ENCODE assay signal across 3 cellular contexts in the genomic region with DNA sequence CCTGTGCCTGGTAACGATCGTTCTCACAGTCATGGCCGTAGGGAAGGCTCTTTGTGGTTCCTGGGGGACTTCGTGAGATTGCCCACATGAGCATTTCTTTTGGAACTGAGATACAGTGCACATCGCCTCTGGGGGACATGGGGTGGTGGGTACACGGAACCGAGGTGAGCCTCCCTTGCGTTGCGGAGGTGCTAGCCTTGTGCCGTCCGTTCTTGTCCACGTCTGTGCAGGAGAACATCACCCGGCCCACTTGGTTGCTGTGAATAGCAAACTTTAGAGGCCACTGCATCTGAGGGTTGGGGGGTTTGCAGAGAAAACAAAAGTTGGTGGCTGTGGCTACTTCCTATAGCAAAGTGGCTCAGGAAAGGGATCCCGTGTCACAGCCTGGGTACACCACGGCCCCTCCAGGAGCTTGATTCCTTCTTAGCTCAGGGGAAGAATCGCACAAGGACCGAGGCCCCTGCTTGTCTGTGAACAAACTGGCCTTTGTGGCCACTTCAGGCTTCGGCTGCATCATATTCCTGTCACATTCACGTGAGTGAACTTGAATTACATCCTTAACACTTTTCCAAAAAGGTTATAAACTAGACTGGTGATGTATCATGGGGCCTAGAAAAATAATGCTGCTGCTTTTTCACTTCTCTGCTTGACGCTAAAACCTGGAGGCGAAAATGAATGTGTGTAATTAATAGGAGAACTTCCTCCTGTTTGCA.
TF ChIP-seq lines count a peak whose summit lies in the region.

No MANE protein-coding gene starts in this region.

TF ChIP-seq in SK-N-SH, 30 proteins besides CTCF, POLR2A, EP300 and RAD21 (continues in another document):
- TF ChIP-seq, protein P1, sequence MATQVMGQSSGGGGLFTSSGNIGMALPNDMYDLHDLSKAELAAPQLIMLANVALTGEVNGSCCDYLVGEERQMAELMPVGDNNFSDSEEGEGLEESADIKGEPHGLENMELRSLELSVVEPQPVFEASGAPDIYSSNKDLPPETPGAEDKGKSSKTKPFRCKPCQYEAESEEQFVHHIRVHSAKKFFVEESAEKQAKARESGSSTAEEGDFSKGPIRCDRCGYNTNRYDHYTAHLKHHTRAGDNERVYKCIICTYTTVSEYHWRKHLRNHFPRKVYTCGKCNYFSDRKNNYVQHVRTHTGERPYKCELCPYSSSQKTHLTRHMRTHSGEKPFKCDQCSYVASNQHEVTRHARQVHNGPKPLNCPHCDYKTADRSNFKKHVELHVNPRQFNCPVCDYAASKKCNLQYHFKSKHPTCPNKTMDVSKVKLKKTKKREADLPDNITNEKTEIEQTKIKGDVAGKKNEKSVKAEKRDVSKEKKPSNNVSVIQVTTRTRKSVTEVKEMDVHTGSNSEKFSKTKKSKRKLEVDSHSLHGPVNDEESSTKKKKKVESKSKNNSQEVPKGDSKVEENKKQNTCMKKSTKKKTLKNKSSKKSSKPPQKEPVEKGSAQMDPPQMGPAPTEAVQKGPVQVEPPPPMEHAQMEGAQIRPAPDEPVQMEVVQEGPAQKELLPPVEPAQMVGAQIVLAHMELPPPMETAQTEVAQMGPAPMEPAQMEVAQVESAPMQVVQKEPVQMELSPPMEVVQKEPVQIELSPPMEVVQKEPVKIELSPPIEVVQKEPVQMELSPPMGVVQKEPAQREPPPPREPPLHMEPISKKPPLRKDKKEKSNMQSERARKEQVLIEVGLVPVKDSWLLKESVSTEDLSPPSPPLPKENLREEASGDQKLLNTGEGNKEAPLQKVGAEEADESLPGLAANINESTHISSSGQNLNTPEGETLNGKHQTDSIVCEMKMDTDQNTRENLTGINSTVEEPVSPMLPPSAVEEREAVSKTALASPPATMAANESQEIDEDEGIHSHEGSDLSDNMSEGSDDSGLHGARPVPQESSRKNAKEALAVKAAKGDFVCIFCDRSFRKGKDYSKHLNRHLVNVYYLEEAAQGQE (IDR thresholded peaks at IDR 0.05; ENCODE audit: low read depth, low read length): no peak
- TF ChIP-seq FOSL2 (IDR thresholded peaks at IDR 0.05; ENCODE audit: borderline replicate concordance, low read depth) (no peak), MXI1 (IDR thresholded peaks at IDR 0.05; ENCODE audit: low read depth, low read length) (no peak), GATA2 (CRISPR knock-in tag; IDR thresholded peaks at IDR 0.05) (no peak), POLR2AphosphoS5 (IDR thresholded peaks at IDR 0.05; ENCODE audit: low read depth, low read length) (no peak), ELF1 (IDR thresholded peaks at IDR 0.05) (no peak), FOXJ3 (CRISPR knock-in tag; IDR thresholded peaks at IDR 0.05) (no peak), TCF12 (IDR thresholded peaks at IDR 0.05) (no peak), RCOR1 (IDR thresholded peaks at IDR 0.05; ENCODE audit: low read length) (no peak), NRF1 (IDR thresholded peaks at IDR 0.05; ENCODE audit: low read depth, low read length) (no peak), RFX5 (IDR thresholded peaks at IDR 0.05; ENCODE audit: low read length) (no peak), TEAD4 (IDR thresholded peaks at IDR 0.05; ENCODE audit: borderline replicate concordance, insufficient read depth) (no peak)
- TF ChIP-seq, protein P2, sequence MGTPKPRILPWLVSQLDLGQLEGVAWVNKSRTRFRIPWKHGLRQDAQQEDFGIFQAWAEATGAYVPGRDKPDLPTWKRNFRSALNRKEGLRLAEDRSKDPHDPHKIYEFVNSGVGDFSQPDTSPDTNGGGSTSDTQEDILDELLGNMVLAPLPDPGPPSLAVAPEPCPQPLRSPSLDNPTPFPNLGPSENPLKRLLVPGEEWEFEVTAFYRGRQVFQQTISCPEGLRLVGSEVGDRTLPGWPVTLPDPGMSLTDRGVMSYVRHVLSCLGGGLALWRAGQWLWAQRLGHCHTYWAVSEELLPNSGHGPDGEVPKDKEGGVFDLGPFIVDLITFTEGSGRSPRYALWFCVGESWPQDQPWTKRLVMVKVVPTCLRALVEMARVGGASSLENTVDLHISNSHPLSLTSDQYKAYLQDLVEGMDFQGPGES (IDR thresholded peaks at IDR 0.05; ENCODE audit: low read depth, low read length): no peak
- TF ChIP-seq, protein P3, sequence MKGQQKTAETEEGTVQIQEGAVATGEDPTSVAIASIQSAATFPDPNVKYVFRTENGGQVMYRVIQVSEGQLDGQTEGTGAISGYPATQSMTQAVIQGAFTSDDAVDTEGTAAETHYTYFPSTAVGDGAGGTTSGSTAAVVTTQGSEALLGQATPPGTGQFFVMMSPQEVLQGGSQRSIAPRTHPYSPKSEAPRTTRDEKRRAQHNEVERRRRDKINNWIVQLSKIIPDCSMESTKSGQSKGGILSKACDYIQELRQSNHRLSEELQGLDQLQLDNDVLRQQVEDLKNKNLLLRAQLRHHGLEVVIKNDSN (IDR thresholded peaks at IDR 0.05; ENCODE audit: borderline replicate concordance, low read depth): no peak

TF ChIP-seq in SK-N-SH treated with all-trans-retinoic acid at 6 μM for 48 hours, 23 proteins besides CTCF, POLR2A, EP300 and RAD21 (continued from another document):
- TF ChIP-seq, protein P4, sequence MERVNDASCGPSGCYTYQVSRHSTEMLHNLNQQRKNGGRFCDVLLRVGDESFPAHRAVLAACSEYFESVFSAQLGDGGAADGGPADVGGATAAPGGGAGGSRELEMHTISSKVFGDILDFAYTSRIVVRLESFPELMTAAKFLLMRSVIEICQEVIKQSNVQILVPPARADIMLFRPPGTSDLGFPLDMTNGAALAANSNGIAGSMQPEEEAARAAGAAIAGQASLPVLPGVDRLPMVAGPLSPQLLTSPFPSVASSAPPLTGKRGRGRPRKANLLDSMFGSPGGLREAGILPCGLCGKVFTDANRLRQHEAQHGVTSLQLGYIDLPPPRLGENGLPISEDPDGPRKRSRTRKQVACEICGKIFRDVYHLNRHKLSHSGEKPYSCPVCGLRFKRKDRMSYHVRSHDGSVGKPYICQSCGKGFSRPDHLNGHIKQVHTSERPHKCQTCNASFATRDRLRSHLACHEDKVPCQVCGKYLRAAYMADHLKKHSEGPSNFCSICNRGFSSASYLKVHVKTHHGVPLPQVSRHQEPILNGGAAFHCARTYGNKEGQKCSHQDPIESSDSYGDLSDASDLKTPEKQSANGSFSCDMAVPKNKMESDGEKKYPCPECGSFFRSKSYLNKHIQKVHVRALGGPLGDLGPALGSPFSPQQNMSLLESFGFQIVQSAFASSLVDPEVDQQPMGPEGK (CRISPR knock-in tag; IDR thresholded peaks at IDR 0.05; ENCODE audit: borderline replicate concordance): no peak
- TF ChIP-seq ZNF565 (CRISPR knock-in tag; conservative IDR thresholded peaks at IDR 0.05; ENCODE audit: low read depth): no peak
- no peak for TF ChIP-seq PPARA (CRISPR knock-in tag; IDR thresholded peaks at IDR 0.05; ENCODE audit: borderline replicate concordance)
- no peak for TF ChIP-seq BACH2 (CRISPR knock-in tag; IDR thresholded peaks at IDR 0.05; ENCODE audit: borderline replicate concordance)
- no peak for TF ChIP-seq TCF4 (CRISPR knock-in tag; IDR thresholded peaks at IDR 0.05; ENCODE audit: borderline replicate concordance)
- no peak for TF ChIP-seq GLIS3 (CRISPR knock-in tag; IDR thresholded peaks at IDR 0.05)
- no peak for TF ChIP-seq ZFP3 (CRISPR knock-in tag; IDR thresholded peaks at IDR 0.05)
- TF ChIP-seq CSDC2 (CRISPR knock-in tag; IDR thresholded peaks at IDR 0.05): no peak
- no peak for TF ChIP-seq ZFP30 (CRISPR knock-in tag; IDR thresholded peaks at IDR 0.05)
- no peak for TF ChIP-seq TOX (CRISPR knock-in tag; IDR thresholded peaks at IDR 0.05; ENCODE audit: borderline replicate concordance)
- no peak for TF ChIP-seq ZNF8 (CRISPR knock-in tag; IDR thresholded peaks at IDR 0.05)
- no peak for TF ChIP-seq SNAI2 (CRISPR knock-in tag; IDR thresholded peaks at IDR 0.05)
- no peak for TF ChIP-seq ZNF70 (CRISPR knock-in tag; IDR thresholded peaks at IDR 0.05)
- TF ChIP-seq, protein P5, sequence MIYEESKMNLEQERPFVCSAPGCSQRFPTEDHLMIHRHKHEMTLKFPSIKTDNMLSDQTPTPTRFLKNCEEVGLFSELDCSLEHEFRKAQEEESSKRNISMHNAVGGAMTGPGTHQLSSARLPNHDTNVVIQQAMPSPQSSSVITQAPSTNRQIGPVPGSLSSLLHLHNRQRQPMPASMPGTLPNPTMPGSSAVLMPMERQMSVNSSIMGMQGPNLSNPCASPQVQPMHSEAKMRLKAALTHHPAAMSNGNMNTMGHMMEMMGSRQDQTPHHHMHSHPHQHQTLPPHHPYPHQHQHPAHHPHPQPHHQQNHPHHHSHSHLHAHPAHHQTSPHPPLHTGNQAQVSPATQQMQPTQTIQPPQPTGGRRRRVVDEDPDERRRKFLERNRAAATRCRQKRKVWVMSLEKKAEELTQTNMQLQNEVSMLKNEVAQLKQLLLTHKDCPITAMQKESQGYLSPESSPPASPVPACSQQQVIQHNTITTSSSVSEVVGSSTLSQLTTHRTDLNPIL (CRISPR knock-in tag; IDR thresholded peaks at IDR 0.05; ENCODE audit: low read depth): no peak
- TF ChIP-seq, protein P6, sequence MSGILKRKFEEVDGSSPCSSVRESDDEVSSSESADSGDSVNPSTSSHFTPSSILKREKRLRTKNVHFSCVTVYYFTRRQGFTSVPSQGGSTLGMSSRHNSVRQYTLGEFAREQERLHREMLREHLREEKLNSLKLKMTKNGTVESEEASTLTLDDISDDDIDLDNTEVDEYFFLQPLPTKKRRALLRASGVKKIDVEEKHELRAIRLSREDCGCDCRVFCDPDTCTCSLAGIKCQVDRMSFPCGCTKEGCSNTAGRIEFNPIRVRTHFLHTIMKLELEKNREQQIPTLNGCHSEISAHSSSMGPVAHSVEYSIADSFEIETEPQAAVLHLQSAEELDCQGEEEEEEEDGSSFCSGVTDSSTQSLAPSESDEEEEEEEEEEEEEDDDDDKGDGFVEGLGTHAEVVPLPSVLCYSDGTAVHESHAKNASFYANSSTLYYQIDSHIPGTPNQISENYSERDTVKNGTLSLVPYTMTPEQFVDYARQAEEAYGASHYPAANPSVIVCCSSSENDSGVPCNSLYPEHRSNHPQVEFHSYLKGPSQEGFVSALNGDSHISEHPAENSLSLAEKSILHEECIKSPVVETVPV (CRISPR knock-in tag; IDR thresholded peaks at IDR 0.05): no peak
- no peak for TF ChIP-seq ARNTL (CRISPR knock-in tag; IDR thresholded peaks at IDR 0.05; ENCODE audit: borderline replicate concordance, low read depth)

TF ChIP-seq in WTC11, 78 proteins besides CTCF, POLR2A, EP300 and RAD21 (continued from another document):
- TF ChIP-seq, protein P7, sequence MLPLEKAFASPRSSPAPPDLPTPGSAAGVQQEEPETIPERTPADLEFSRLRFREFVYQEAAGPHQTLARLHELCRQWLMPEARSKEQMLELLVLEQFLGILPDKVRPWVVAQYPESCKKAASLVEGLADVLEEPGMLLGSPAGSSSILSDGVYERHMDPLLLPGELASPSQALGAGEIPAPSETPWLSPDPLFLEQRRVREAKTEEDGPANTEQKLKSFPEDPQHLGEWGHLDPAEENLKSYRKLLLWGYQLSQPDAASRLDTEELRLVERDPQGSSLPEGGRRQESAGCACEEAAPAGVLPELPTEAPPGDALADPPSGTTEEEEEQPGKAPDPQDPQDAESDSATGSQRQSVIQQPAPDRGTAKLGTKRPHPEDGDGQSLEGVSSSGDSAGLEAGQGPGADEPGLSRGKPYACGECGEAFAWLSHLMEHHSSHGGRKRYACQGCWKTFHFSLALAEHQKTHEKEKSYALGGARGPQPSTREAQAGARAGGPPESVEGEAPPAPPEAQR (CRISPR knock-in tag; IDR thresholded peaks at IDR 0.05): no peak
